Comparison of ENCODE assay signal across 15 cellular contexts in genomic region chr6:153076431-153076830, GRCh38. TPM values are rescaled to one million over a fixed set of nuclear protein-coding genes. Genes with fewer than 3 reads are reported as not detected.
DNase-seq lines count a peak whose midpoint lies in the region; ATAC-seq lines count a peak whose summit lies in the region.
"Had no signal": no experiment of that assay in that cellular context is flagged by ENCODE, and none has a peak within 500 bp of the region (broad histone marks: within the 10 kb centered on the region; RNA-seq: fewer than 3 reads in every experiment).

No MANE protein-coding gene starts in this region.

- H3K27me3 Mint-ChIP-seq in T-cell: peaks cover 2 to 18% of the 10 kb centered on the region in 2 donors
- H3K27me3 Mint-ChIP-seq: B cell had no signal

- no peaks in the 10 kb centered on the region for H3K4me1 Mint-ChIP-seq in T-cell
- H3K4me1 Mint-ChIP-seq: B cell had no signal

- H3K36me3 ChIP-seq in MG63: no peaks in the 10 kb centered on the region
- H3K36me3 ChIP-seq: BLaER1 treated with 17β-estradiol and CSF1 and Interleukin-3, amounts not matched to agents 10 nM and 100 nM had no signal

- DNase-seq in MG63: peak; percentile 3
- DNase-seq in fibroblast of gingiva (ENCODE audit: low read depth): peak; percentile 51
- peak; percentile 38 for DNase-seq in fibroblast of peridontal ligament (ENCODE audit: extremely low read depth)
- DNase-seq in HuH-7 (ENCODE audit: low spot score): no peak
- DNase-seq in T-cell: no peak
- DNase-seq: AML-193; Caco-2; Calu3; CD4-positive, alpha-beta T cell; CD8-positive, alpha-beta T cell; DMS79 treated with DMSO at 0.1 percent for 48 hours; GF-D8 had no signal

- no peak for ATAC-seq in T-cell (replicated peaks in 1 of 4)
- ATAC-seq: A549; CD8-positive, alpha-beta T cell had no signal

- H3K36me3 Mint-ChIP-seq in T-cell: no peaks in the 10 kb centered on the region
- H3K36me3 Mint-ChIP-seq: CD8-positive, alpha-beta T cell had no signal

- H3K9me3 Mint-ChIP-seq in T-cell: no peaks in the 10 kb centered on the region
- H3K9me3 Mint-ChIP-seq: CD4-positive, alpha-beta T cell; CD8-positive, alpha-beta T cell had no signal

- POLR2A ChIA-PET in T-cell (lab: Charles Lee): no interaction called here

- no peak overlapping the region for H3K27ac Mint-ChIP-seq in T-cell
- H3K27ac Mint-ChIP-seq: B cell; CD4-positive, alpha-beta T cell; CD8-positive, alpha-beta T cell had no signal

- CTCF ChIA-PET in T-cell (lab: Charles Lee): no interaction called here

- H3K27me3 ChIP-seq in MG63: no peaks in the 10 kb centered on the region
- H3K27me3 ChIP-seq: BLaER1 treated with 17β-estradiol and CSF1 and Interleukin-3, amounts not matched to agents 10 nM and 100 nM had no signal

- H3K9me3 ChIP-seq in MG63: peaks cover 5% of the 10 kb centered on the region
- H3K9me3 ChIP-seq: A549; BLaER1 treated with 17β-estradiol and CSF1 and Interleukin-3, amounts not matched to agents 10 nM and 100 nM; Caco-2 had no signal

- H3K4me3 Mint-ChIP-seq in T-cell: no peak overlapping the region
- H3K4me3 Mint-ChIP-seq: B cell; CD4-positive, alpha-beta T cell; CD8-positive, alpha-beta T cell had no signal

- no peak overlapping the region for H3K4me3 ChIP-seq in MG63
- H3K4me3 ChIP-seq: A549; BLaER1 treated with 17β-estradiol and CSF1 and Interleukin-3, amounts not matched to agents 10 nM and 100 nM had no signal

RNA-seq across cellular contexts. Expression of gene RGS17, which starts 54.7 kb away (rescaled TPM):
- total RNA-seq in MG63 (2014; rRNA removed; shearing (Covaris generic); ENCODE audit: low replicate concordance): 0.20 and 0.36 TPM in 2 replicates
- under 1 TPM in 2 of 5 donors, not detected in 3; 0.09 to 0.30 TPM for total RNA-seq in T-cell
- total RNA-seq: B cell; Caco-2; CD4-positive, alpha-beta T cell; CD8-positive, alpha-beta T cell had no signal

Comparison
In these comparisons a context has a peak if more than half of its experiments do, and no peak if none do; other contexts are left out.
1. DNase-seq: peak in MG63 (single experiment), fibroblast of gingiva (single experiment) and fibroblast of peridontal ligament (single experiment); none in HuH-7 (single experiment) and T-cell (0 of 34).